8 cellular contexts compared by ENCODE assay signal in genomic region chr12:8033153-8034044, GRCh38. TPM values are rescaled to one million over a fixed set of nuclear protein-coding genes. Genes with fewer than 3 reads are reported as not detected.
DNase-seq lines count a peak whose midpoint lies in the region; ATAC-seq and TF ChIP-seq lines count a peak whose summit lies in the region.

No MANE protein-coding gene starts in this region.

- H3K27ac ChIP-seq in SJCRH30 (peak overlapping the region; percentile 67), hepatocyte (peak overlapping the region; percentile 99), rectal smooth muscle tissue (ENCODE audit: low read depth, low read length) (peak overlapping the region; percentile 97)

- H3K79me2 ChIP-seq in hepatocyte: peaks cover 54% of the 10 kb centered on the region

- H3K9ac ChIP-seq in rectal smooth muscle tissue (ENCODE audit: low read length): peak overlapping the region; percentile 98

- no peaks in the 10 kb centered on the region for H3K27me3 ChIP-seq in SJCRH30
- no peaks in the 10 kb centered on the region for H3K27me3 ChIP-seq in hepatocyte
- no peaks in the 10 kb centered on the region for H3K27me3 ChIP-seq in rectal smooth muscle tissue (ENCODE audit: control insufficient read depth, insufficient read depth, low read length)

- H2AFZ ChIP-seq in hepatocyte: peak overlapping the region; percentile 97

- no peaks in the 10 kb centered on the region for H3K9me3 ChIP-seq in SJCRH30 (replicated peaks)
- no peaks in the 10 kb centered on the region for H3K9me3 ChIP-seq in hepatocyte (ENCODE audit: low read depth)

- no peaks in the 10 kb centered on the region for H3K36me3 ChIP-seq in SJCRH30
- no peaks in the 10 kb centered on the region for H3K36me3 ChIP-seq in hepatocyte (replicated peaks; ENCODE audit: insufficient read depth, low read depth)
- H3K36me3 ChIP-seq in rectal smooth muscle tissue (ENCODE audit: control insufficient read depth, insufficient read depth, low read length): no peaks in the 10 kb centered on the region

- ATAC-seq in HG03354 (IDR thresholded peaks at IDR 0.05; ENCODE audit: poor library complexity, severe bottlenecking, unreplicated experiment) (peak; percentile 20), GM18867 (IDR thresholded peaks at IDR 0.05; ENCODE audit: unreplicated experiment) (no peak)

- TF ChIP-seq CTCF in astrocyte of the cerebellum (IDR thresholded peaks at IDR 0.05; ENCODE audit: low read depth, low read length, missing control alignments) (no peak), hepatocyte (IDR thresholded peaks at IDR 0.05; ENCODE audit: poor library complexity) (no peak)

- H3K4me2 ChIP-seq in hepatocyte: peak overlapping the region; percentile 82

- no peaks in the 10 kb centered on the region for H3K9me2 ChIP-seq in hepatocyte (replicated peaks; ENCODE audit: insufficient read depth)

- in situ Hi-C loops in astrocyte of the cerebellum (cut with HindIII; ENCODE audit: low sequenced_read_pairs): no loop called here

- 11% methylated on average over 16 of the region's 17 CpGs for WGBS in hepatocyte (ENCODE audit: low lambda C conversion rate, missing lambda C conversion rate)

- peaks cover 2% of the 10 kb centered on the region for H4K20me1 ChIP-seq in hepatocyte (ENCODE audit: insufficient read depth, poor library complexity, severe bottlenecking)

- peaks cover 5% of the 10 kb centered on the region; the same call in 1 of the 2 replicates for H3K4me1 ChIP-seq in SJCRH30
- peaks cover 41% of the 10 kb centered on the region for H3K4me1 ChIP-seq in hepatocyte (ENCODE audit: insufficient read depth)
- H3K4me1 ChIP-seq in rectal smooth muscle tissue (ENCODE audit: control insufficient read depth, insufficient read depth, low read length): peaks cover 36% of the 10 kb centered on the region

- H3K4me3 ChIP-seq in SJCRH30 (peak overlapping the region; percentile 95), astrocyte of the cerebellum (ENCODE audit: low read depth, low read length) (peak overlapping the region; percentile 90), hepatocyte (peak overlapping the region; percentile 97), rectal smooth muscle tissue (ENCODE audit: low read length) (peak overlapping the region; percentile 95)

- DNase-seq in NCI-H748 (lab: John Stamatoyannopoulos, UW; ENCODE audit: unreplicated experiment) (peak; percentile 40), NCI-H748 treated with DMSO at 0.1 percent for 48 hours (lab: John Stamatoyannopoulos, UW) (no peak), SJCRH30 (peak; percentile 47 to 61), astrocyte of the cerebellum (ENCODE audit: low read depth) (no peak), hepatocyte (ENCODE audit: low spot score) (peak; percentile 65)

RNA-seq across cellular contexts. Expression of gene FOXJ2, which starts 0.9 kb away (rescaled TPM):
- total RNA-seq in SJCRH30 (2014; rRNA removed; shearing (Covaris generic)): 8.0 and 8.3 TPM in 2 replicates
- 7.1 and 10.0 TPM in 2 replicates for total RNA-seq in hepatocyte
- polyA plus RNA-seq in hepatocyte: 14.6 and 19.0 TPM in 2 replicates

RNA-seq across cellular contexts. Expression of gene C3AR1, which starts 32.8 kb away (rescaled TPM):
- total RNA-seq in SJCRH30 (2014; rRNA removed; shearing (Covaris generic)): 0.06 and 0.08 TPM in 2 replicates
- 1.2 and 2.1 TPM in 2 replicates for total RNA-seq in hepatocyte
- polyA plus RNA-seq in hepatocyte: 4.1 and 5.9 TPM in 2 replicates

RNA-seq across cellular contexts. Expression of gene NECAP1, which starts 48.7 kb away (rescaled TPM):
- 27.9 and 34.8 TPM in 2 replicates for total RNA-seq in SJCRH30 (2014; rRNA removed; shearing (Covaris generic))
- 32.6 and 36.8 TPM in 2 replicates for total RNA-seq in hepatocyte
- polyA plus RNA-seq in hepatocyte: 24.0 and 24.1 TPM in 2 replicates

Comparison
In these comparisons a context has a peak if more than half of its experiments do, and no peak if none do; other contexts are left out.
1. DNase-seq: peak in NCI-H748 (single experiment), SJCRH30 (2 of 2) and hepatocyte (single experiment); none in NCI-H748 treated with DMSO at 0.1 percent for 48 hours (single experiment) and astrocyte of the cerebellum (single experiment).
2. Peak in every context shown above with its lines, with median percentiles within 50 percentile points of each other: H3K27ac ChIP-seq and H3K4me3 ChIP-seq.